ENCODE assay signal across 8 cellular contexts in genomic region chr5:180831139-180832080, GRCh38. TPM values are rescaled to one million over a fixed set of nuclear protein-coding genes. Genes with fewer than 3 reads are reported as not detected.
DNase-seq lines count a peak whose midpoint lies in the region; ATAC-seq and TF ChIP-seq lines count a peak whose summit lies in the region.

No MANE protein-coding gene starts in this region.

- no peaks in the 10 kb centered on the region for H3K4me1 Mint-ChIP-seq in endodermal cell

- H3K4me3 Mint-ChIP-seq in endodermal cell, result peak overlapping the region; percentile 76

- no peaks in the 10 kb centered on the region for H4K20me1 ChIP-seq in BLaER1

- DNase-seq in NCI-H748 treated with DMSO at 0.1 percent for 48 hours (lab: John Stamatoyannopoulos, UW) (peak; percentile 34), endodermal cell (peak; percentile 89), midbrain (lab: John Stamatoyannopoulos, UW) (peak; percentile 82)
- DNase-seq in activated CD8-positive, alpha-beta memory T cell treated with anti-CD3 and anti-CD28 coated beads, Interleukin-2, amount 50 U/mL, for 48 hours, result peak; percentile 90
- DNase-seq in stimulated activated CD8-positive, alpha-beta memory T cell treated with anti-CD3 and anti-CD28 coated beads, Interleukin-2, amount 100 ng/mL, for 1 hour (ENCODE audit: low read depth in 2 of 2), result peak; percentile 51 to 60

- peak overlapping the region; percentile 99 for H3K9ac ChIP-seq in BLaER1
- peak overlapping the region; percentile 75 for H3K9ac ChIP-seq in endodermal cell (ENCODE audit: extremely low read depth, low read length, poor library complexity, severe bottlenecking)

- H3K36me3 Mint-ChIP-seq in endodermal cell (ENCODE audit: low read depth), result peaks cover 28% of the 10 kb centered on the region

- in situ Hi-C loops in GM18951 (cut with MboI; ENCODE audit: low sequenced_read_pairs, unreplicated experiment), result no loop called here

- peak; percentile 22 for TF ChIP-seq CTCF in endodermal cell (conservative IDR thresholded peaks at IDR 0.05)

- H3K36me3 ChIP-seq in BLaER1, result peaks cover 38% of the 10 kb centered on the region
- no peaks in the 10 kb centered on the region for H3K36me3 ChIP-seq in endodermal cell (ENCODE audit: control insufficient read depth, insufficient read depth, low read length)

- H3K27me3 Mint-ChIP-seq in endodermal cell (ENCODE audit: insufficient read depth), result peaks cover 51% of the 10 kb centered on the region

- H3K4me3 ChIP-seq in BLaER1 (peak overlapping the region; percentile 97), endodermal cell (ENCODE audit: low read length) (peak overlapping the region; percentile 81)

- H3K27me3 ChIP-seq in BLaER1 (no peaks in the 10 kb centered on the region), endodermal cell (ENCODE audit: control insufficient read depth, insufficient read depth, low read length, poor library complexity, severe bottlenecking) (no peaks in the 10 kb centered on the region)

- H3K27ac ChIP-seq in BLaER1 (peak overlapping the region; percentile 98), endodermal cell (ENCODE audit: low read depth, low read length) (peak overlapping the region; percentile 72)

- TF ChIP-seq POLR2A in GM18951 (IDR thresholded peaks at IDR 0.05; ENCODE audit: extremely low read depth, insufficient read depth, insufficient read length), result peak; percentile 75

- H3K9me3 ChIP-seq in BLaER1 (peaks cover 22% of the 10 kb centered on the region), endodermal cell (ENCODE audit: control insufficient read depth, low read length) (peaks cover 24% of the 10 kb centered on the region)

- H3K27ac Mint-ChIP-seq in endodermal cell, result peak overlapping the region; percentile 96

- H3K4me2 ChIP-seq in BLaER1, result peak overlapping the region; percentile 99

- H3K4me1 ChIP-seq in BLaER1, result peaks cover 27% of the 10 kb centered on the region
- no peaks in the 10 kb centered on the region for H3K4me1 ChIP-seq in endodermal cell (ENCODE audit: control insufficient read depth, insufficient read depth, low read length)

- WGBS in endodermal cell (ENCODE audit: insufficient coverage in 1 of 2, insufficient read length in 1 of 2), 2 experiments, result 8 to 9% methylated on average over 23 to 80 of the region's 80 CpGs

- peaks cover 43% of the 10 kb centered on the region for H3K9me3 Mint-ChIP-seq in endodermal cell

- peak; percentile 68 for ATAC-seq in HG03139 (IDR thresholded peaks at IDR 0.05; ENCODE audit: unreplicated experiment)

RNA-seq across cellular contexts. Expression of gene MGAT1, which starts 28.8 kb away (rescaled TPM):
- 100 to 1,000 TPM in 1 of 2 donors, 10 to 100 TPM in 1; 76.2 to 101 TPM for total RNA-seq in endodermal cell
- polyA plus RNA-seq in endodermal cell (2013, experiment 1 of 2), result 58.9 TPM
- polyA plus RNA-seq in endodermal cell (2013, experiment 2 of 2), result 55.0 TPM

RNA-seq across cellular contexts. Expression of gene ZFP62, which starts 29.7 kb away (rescaled TPM):
- 10 to 100 TPM; 37.3 to 44.6 TPM for total RNA-seq in endodermal cell
- polyA plus RNA-seq in endodermal cell (2013, experiment 1 of 2), result 43.3 TPM
- 36.4 TPM for polyA plus RNA-seq in endodermal cell (2013, experiment 2 of 2)

Comparison
In these comparisons a context has a peak if more than half of its experiments do, and no peak if none do; other contexts are left out.
1. Peak in every context shown above with its lines: DNase-seq, ATAC-seq, H3K4me3 ChIP-seq and H3K27ac ChIP-seq.
2. DNase-seq: peak in every context shown above with its lines; median percentile 90 in activated CD8-positive, alpha-beta memory T cell treated with anti-CD3 and anti-CD28 coated beads, Interleukin-2, amount 50 U/mL, for 48 hours; 89 in endodermal cell; 82 in midbrain; 56 in stimulated activated CD8-positive, alpha-beta memory T cell treated with anti-CD3 and anti-CD28 coated beads, Interleukin-2, amount 100 ng/mL, for 1 hour; 34 in NCI-H748 treated with DMSO at 0.1 percent for 48 hours.